ENCODE assay signal across 27 cellular contexts in genomic region chr18:12242658-12243260, GRCh38. TPM values are rescaled to one million over a fixed set of nuclear protein-coding genes. Genes with fewer than 3 reads are reported as not detected.
DNase-seq lines count a peak whose midpoint lies in the region; ATAC-seq, FAIRE-seq and TF ChIP-seq lines count a peak whose summit lies in the region.
"Had no signal": no experiment of that assay in that cellular context is flagged by ENCODE, and none has a peak within 500 bp of the region (broad histone marks: within the 10 kb centered on the region; RNA-seq: fewer than 3 reads in every experiment).

No MANE protein-coding gene starts in this region.

- H2AFZ ChIP-seq in HepG2 (ENCODE audit: low read length) (no peak overlapping the region), OCI-LY7 (ENCODE audit: low read length) (no peak overlapping the region)

- H3K4me1 Mint-ChIP-seq in endodermal cell (no peaks in the 10 kb centered on the region), osteocyte (ENCODE audit: unreplicated experiment) (peaks cover 14% of the 10 kb centered on the region)
- H3K4me1 Mint-ChIP-seq: CD14-positive monocyte; CD8-positive, alpha-beta memory T cell had no signal

- intact Hi-C loops in HepG2 (cut with micrococcal nuclease; ENCODE audit: unreplicated experiment), result no loop called here
- intact Hi-C loops in right lobe of liver (cut with DNase I), result no loop called here
- intact Hi-C loops in OCI-LY7 (cut with micrococcal nuclease; ENCODE audit: unreplicated experiment), result no loop called here

- H3K4me2 ChIP-seq in HepG2 (ENCODE audit: low read depth, low read length), result no peak overlapping the region
- no peak overlapping the region for H3K4me2 ChIP-seq in OCI-LY7 (ENCODE audit: low read length)
- H3K4me2 ChIP-seq: A549; BLaER1 treated with 17β-estradiol and CSF1 and Interleukin-3, amounts not matched to agents 10 nM and 100 nM had no signal

- peaks cover 14% of the 10 kb centered on the region for H3K9me3 Mint-ChIP-seq in endodermal cell
- no peaks in the 10 kb centered on the region for H3K9me3 Mint-ChIP-seq in osteocyte (ENCODE audit: unreplicated experiment)
- H3K9me3 Mint-ChIP-seq: CD4-positive, alpha-beta T cell; HFFc6 had no signal

- H3K4me3 ChIP-seq in HepG2 (replicated peaks in 1 of 3; ENCODE audit: insufficient read depth in 1 of 3, low read depth in 2 of 3, low read length in 3 of 3) (no peak overlapping the region), right lobe of liver (no peak overlapping the region), endodermal cell (ENCODE audit: low read length) (no peak overlapping the region), OCI-LY7 (ENCODE audit: low read depth, low read length, poor library complexity, severe bottlenecking) (no peak overlapping the region)
- H3K4me3 ChIP-seq: A549; BLaER1 treated with 17β-estradiol and CSF1 and Interleukin-3, amounts not matched to agents 10 nM and 100 nM; GM12878; HAP-1 had no signal

- H3K36me3 ChIP-seq in HepG2 (replicated peaks in 1 of 2; ENCODE audit: control insufficient read depth in 1 of 2, insufficient read depth in 2 of 2, low read length in 2 of 2), result no peaks in the 10 kb centered on the region
- H3K36me3 ChIP-seq in right lobe of liver, result no peaks in the 10 kb centered on the region
- H3K36me3 ChIP-seq in endodermal cell (ENCODE audit: control insufficient read depth, insufficient read depth, low read length), result no peaks in the 10 kb centered on the region
- H3K36me3 ChIP-seq in OCI-LY7 (ENCODE audit: insufficient read depth, low read length), result no peaks in the 10 kb centered on the region
- H3K36me3 ChIP-seq: BE2C; BLaER1 treated with 17β-estradiol and CSF1 and Interleukin-3, amounts not matched to agents 10 nM and 100 nM; HAP-1 had no signal

- H3K9me3 ChIP-seq in HepG2 (ENCODE audit: low read length), result no peaks in the 10 kb centered on the region
- H3K9me3 ChIP-seq in right lobe of liver, result no peaks in the 10 kb centered on the region
- H3K9me3 ChIP-seq in endodermal cell (ENCODE audit: control insufficient read depth, low read length), result no peaks in the 10 kb centered on the region
- no peaks in the 10 kb centered on the region for H3K9me3 ChIP-seq in OCI-LY7 (ENCODE audit: low read length)
- H3K9me3 ChIP-seq: A549, BE2C, HAP-1 had no signal

- H3K27ac Mint-ChIP-seq in endodermal cell (no peak overlapping the region), osteocyte (ENCODE audit: unreplicated experiment) (no peak overlapping the region)
- H3K27ac Mint-ChIP-seq: CD14-positive monocyte; CD4-positive, alpha-beta T cell; CD8-positive, alpha-beta memory T cell; HFFc6 had no signal

- DNase-seq in HepG2 (ENCODE audit: low spot score), result no peak
- DNase-seq in right lobe of liver, result no peak
- DNase-seq in endodermal cell, result peak; percentile 10
- peak; percentile 56 for DNase-seq in osteocyte (ENCODE audit: extremely low spot score, unreplicated experiment)
- peak; percentile 31 for DNase-seq in ureter (ENCODE audit: low spot score)
- no peak for DNase-seq in OCI-LY7 (ENCODE audit: low spot score)
- DNase-seq in kidney glomerular epithelial cell (lab: John Stamatoyannopoulos, UW), result no peak
- DNase-seq: 8988T; ACHN; AML-193; BE2C; CD4-positive, alpha-beta T cell; CD8-positive, alpha-beta memory T cell; DMS 273 treated with DMSO at 0.1 percent for 48 hours; DMS79; EL; GDM1; GOT3; HFFc6 had no signal

- in situ Hi-C loops in HepG2 (cut with HindIII; ENCODE audit: extremely low pct_ligation_motif_present, low pct_unique_long_range_greater_than_20kb), result no loop called here

- no peak for TF ChIP-seq RAD21 in HepG2 (CRISPR knock-in tag; IDR thresholded peaks at IDR 0.05)

- ATAC-seq in HepG2, result no peak
- ATAC-seq in right lobe of liver, result no peak
- no peak for ATAC-seq in GM21526 (IDR thresholded peaks at IDR 0.05; ENCODE audit: low FRiP score, unreplicated experiment)
- ATAC-seq: A549, GM12878 had no signal

- H3K27ac ChIP-seq in HepG2 (ENCODE audit: extremely low read length, insufficient read depth, low read length) (no peak overlapping the region), right lobe of liver (no peak overlapping the region), endodermal cell (ENCODE audit: low read depth, low read length) (no peak overlapping the region), OCI-LY7 (ENCODE audit: low read depth, low read length, poor library complexity, severe bottlenecking) (no peak overlapping the region)
- H3K27ac ChIP-seq: A549; BLaER1 treated with 17β-estradiol and CSF1 and Interleukin-3, amounts not matched to agents 10 nM and 100 nM had no signal

- CTCF ChIA-PET in HepG2 (lab: Yijun Ruan, JAX; ENCODE audit: low intra/inter-chr PET ratio, low total read pairs), result no interaction called here
- CTCF ChIA-PET in OCI-LY7 (lab: Charles Lee; ENCODE audit: unreplicated experiment), result no interaction called here

- POLR2A ChIA-PET in HepG2 (lab: Yijun Ruan, JAX), result no interaction called here
- POLR2A ChIA-PET in OCI-LY7 (lab: Charles Lee), result no interaction called here

- TF ChIP-seq CTCF in HepG2 (CRISPR knock-in tag; IDR thresholded peaks at IDR 0.05), result no peak
- no peak for TF ChIP-seq CTCF in right lobe of liver (IDR thresholded peaks at IDR 0.05)
- no peak for TF ChIP-seq CTCF in endodermal cell (conservative IDR thresholded peaks at IDR 0.05)
- no peak for TF ChIP-seq CTCF in osteocyte (IDR thresholded peaks at IDR 0.05)
- no peak for TF ChIP-seq CTCF in OCI-LY7 (conservative IDR thresholded peaks at IDR 0.05; ENCODE audit: low read length)

- no peaks in the 10 kb centered on the region for H3K79me2 ChIP-seq in HepG2 (ENCODE audit: insufficient read depth, low read length)
- H3K79me2 ChIP-seq in OCI-LY7 (ENCODE audit: insufficient read depth, low read depth, low read length), result no peaks in the 10 kb centered on the region

- H3K4me1 ChIP-seq in HepG2 (ENCODE audit: insufficient read depth, low read length), result no peaks in the 10 kb centered on the region
- H3K4me1 ChIP-seq in right lobe of liver, result no peaks in the 10 kb centered on the region
- H3K4me1 ChIP-seq in endodermal cell (ENCODE audit: control insufficient read depth, insufficient read depth, low read length), result no peaks in the 10 kb centered on the region
- no peaks in the 10 kb centered on the region for H3K4me1 ChIP-seq in OCI-LY7 (ENCODE audit: insufficient read depth, low read length, poor library complexity, severe bottlenecking)
- H3K4me1 ChIP-seq: A549, BE2C, HAP-1 had no signal

- H3K36me3 Mint-ChIP-seq in endodermal cell (ENCODE audit: low read depth), result no peaks in the 10 kb centered on the region
- H3K36me3 Mint-ChIP-seq in osteocyte (ENCODE audit: unreplicated experiment), result no peaks in the 10 kb centered on the region
- H3K36me3 Mint-ChIP-seq: CD14-positive monocyte; CD8-positive, alpha-beta memory T cell had no signal

- peaks cover 3 to 18% of the 10 kb centered on the region in 2 experiments; a peak in 4 of 5 replicates for H3K27me3 ChIP-seq in HepG2 (ENCODE audit: control insufficient read depth in 1 of 2, insufficient read depth in 2 of 2, low read length in 2 of 2)
- no peaks in the 10 kb centered on the region for H3K27me3 ChIP-seq in right lobe of liver
- H3K27me3 ChIP-seq in endodermal cell (ENCODE audit: control insufficient read depth, insufficient read depth, low read length, poor library complexity, severe bottlenecking), result peaks cover 22% of the 10 kb centered on the region
- H3K27me3 ChIP-seq: BLaER1 treated with 17β-estradiol and CSF1 and Interleukin-3, amounts not matched to agents 10 nM and 100 nM had no signal

- TF ChIP-seq EP300 in HepG2 (IDR thresholded peaks at IDR 0.05; ENCODE audit: low read depth in 2 of 2, low read length in 2 of 2), result no peak
- no peak for TF ChIP-seq EP300 in HepG2 (CRISPR knock-in tag; IDR thresholded peaks at IDR 0.05; ENCODE audit: borderline replicate concordance)

- 77% methylated on average over 21 of the region's 21 CpGs for WGBS in HepG2 (ENCODE audit: low lambda C conversion rate)
- WGBS in right lobe of liver (ENCODE audit: insufficient coverage, low coverage, low lambda C conversion rate, missing lambda C conversion rate), result 92% methylated on average over 13 of the region's 21 CpGs
- WGBS in endodermal cell (ENCODE audit: insufficient coverage in 1 of 2, insufficient read length in 1 of 2), 2 experiments, result 90 to 96% methylated on average over 10 to 21 of the region's 21 CpGs

- H3K9me2 ChIP-seq in OCI-LY7 (ENCODE audit: insufficient read depth, low read length), result no peaks in the 10 kb centered on the region

- H3K9ac ChIP-seq in HepG2 (ENCODE audit: insufficient read depth, low read depth, low read length) (no peak overlapping the region), endodermal cell (ENCODE audit: extremely low read depth, low read length, poor library complexity, severe bottlenecking) (no peak overlapping the region)
- H3K9ac ChIP-seq: BLaER1 treated with 17β-estradiol and CSF1 and Interleukin-3, amounts not matched to agents 10 nM and 100 nM had no signal

- no peak for TF ChIP-seq POLR2A in HepG2 (IDR thresholded peaks at IDR 0.05; ENCODE audit: insufficient read depth in 1 of 2, low read depth in 2 of 2, low read length in 2 of 2)
- no peak for TF ChIP-seq POLR2A in right lobe of liver (IDR thresholded peaks at IDR 0.05)

- H3K27me3 Mint-ChIP-seq in endodermal cell (ENCODE audit: insufficient read depth), result peaks cover 56% of the 10 kb centered on the region
- H3K27me3 Mint-ChIP-seq in osteocyte (ENCODE audit: unreplicated experiment), result peaks cover 25% of the 10 kb centered on the region

- FAIRE-seq in HepG2 (lab: Jason Lieb, UNC), result no peak
- FAIRE-seq: A549, D721Med, GM12878, H54 had no signal

- BruUV-seq in HepG2 (replicated peaks; lab: Mats Ljungman, UMichigan), result no TSS peak
- BruUV-seq in OCI-LY7 (replicated peaks; lab: Mats Ljungman, UMichigan), result no TSS peak

- H3K4me3 Mint-ChIP-seq in endodermal cell (no peak overlapping the region), osteocyte (ENCODE audit: unreplicated experiment) (no peak overlapping the region)
- H3K4me3 Mint-ChIP-seq: CD4-positive, alpha-beta T cell; CD8-positive, alpha-beta memory T cell; HFFc6 had no signal

- no peaks in the 10 kb centered on the region for H4K20me1 ChIP-seq in HepG2 (ENCODE audit: insufficient read depth, low read length)
- H4K20me1 ChIP-seq in OCI-LY7 (ENCODE audit: insufficient read depth, low read length), result no peaks in the 10 kb centered on the region
- H4K20me1 ChIP-seq: BLaER1 treated with 17β-estradiol and CSF1 and Interleukin-3, amounts not matched to agents 10 nM and 100 nM had no signal

RNA-seq across cellular contexts. Expression of gene CIDEA, which starts 11.4 kb away (rescaled TPM):
- not detected in 2 replicates for total RNA-seq in HepG2 (2016; rRNA removed; fragmentation: Illumina TruSeq; extraction: Trizol)
- total RNA-seq in HepG2 (2016; cell fraction: cytosol; rRNA removed; fragmentation: Illumina TruSeq; extraction: Trizol; ENCODE audit: low read depth), result not detected in 2 replicates
- not detected in 2 replicates for total RNA-seq in HepG2 (2016; cell fraction: insoluble cytoplasmic fraction; rRNA removed; fragmentation: Illumina TruSeq; extraction: Trizol)
- total RNA-seq in HepG2 (2016; cell fraction: membrane; rRNA removed; fragmentation: Illumina TruSeq; extraction: Trizol), result not detected in 2 replicates
- total RNA-seq in HepG2 (2016; cell fraction: nucleus; rRNA removed; fragmentation: Illumina TruSeq; extraction: Trizol), result not detected in 2 replicates
- polyA plus RNA-seq in HepG2 (2011; rRNA removed), result not detected in 2 replicates
- 0.04 TPM in 1 of 2 replicates, not detected in the other for polyA plus RNA-seq in HepG2 (2011; cell fraction: cytosol; rRNA removed)
- not detected in 2 replicates for polyA plus RNA-seq in HepG2 (2011; cell fraction: nucleus; rRNA removed)
- polyA plus RNA-seq in HepG2 (2012), result not detected in 2 replicates
- polyA plus RNA-seq in HepG2 (2016; cell fraction: cytosol; fragmentation: Illumina TruSeq; extraction: Trizol; ENCODE audit: low read depth), result not detected in 2 replicates
- not detected in 2 replicates for polyA plus RNA-seq in HepG2 (2016; cell fraction: insoluble cytoplasmic fraction; fragmentation: Illumina TruSeq; extraction: Trizol; ENCODE audit: low read depth)
- polyA plus RNA-seq in HepG2 (2016; cell fraction: membrane; fragmentation: Illumina TruSeq; extraction: Trizol; ENCODE audit: low read depth), result not detected in 2 replicates
- polyA plus RNA-seq in HepG2 (2016; cell fraction: nucleus; fragmentation: Illumina TruSeq; extraction: Trizol; ENCODE audit: insufficient read depth, low read depth), result not detected in 2 replicates
- not detected in 2 replicates for polyA minus RNA-seq in HepG2 (2011; rRNA and poly(A)+ RNA removed; ENCODE audit: low replicate concordance)
- not detected in 2 replicates for polyA minus RNA-seq in HepG2 (2011; cell fraction: cytosol; rRNA and poly(A)+ RNA removed)
- polyA minus RNA-seq in HepG2 (2011; cell fraction: nucleus; rRNA and poly(A)+ RNA removed), result not detected in 2 replicates
- total RNA-seq in right lobe of liver, result not detected
- not detected for total RNA-seq in endodermal cell
- polyA plus RNA-seq in endodermal cell (2013, experiment 1 of 2), result not detected
- not detected for polyA plus RNA-seq in endodermal cell (2013, experiment 2 of 2)
- not detected in 2 replicates for total RNA-seq in osteocyte
- not detected for total RNA-seq in ureter
- not detected in 2 replicates for total RNA-seq in OCI-LY7 (2014; rRNA removed; shearing (Covaris generic))
- total RNA-seq in OCI-LY7 (2022), result not detected in 2 replicates
- total RNA-seq: CD4-positive, alpha-beta T cell; CD8-positive, alpha-beta memory T cell; GM12878; HFFc6 had no signal
- polyA plus RNA-seq: A549; CD14-positive monocyte; CD8-positive, alpha-beta memory T cell; GM12878 had no signal

Comparison
In these comparisons a context has a peak if more than half of its experiments do, and no peak if none do; other contexts are left out.
1. DNase-seq: peak in endodermal cell (single experiment), osteocyte (single experiment) and ureter (single experiment); none in HepG2 (single experiment), right lobe of liver (0 of 3), OCI-LY7 (single experiment) and kidney glomerular epithelial cell (single experiment).